ENCODE assay signal across 8 cellular contexts in the genomic region with DNA sequence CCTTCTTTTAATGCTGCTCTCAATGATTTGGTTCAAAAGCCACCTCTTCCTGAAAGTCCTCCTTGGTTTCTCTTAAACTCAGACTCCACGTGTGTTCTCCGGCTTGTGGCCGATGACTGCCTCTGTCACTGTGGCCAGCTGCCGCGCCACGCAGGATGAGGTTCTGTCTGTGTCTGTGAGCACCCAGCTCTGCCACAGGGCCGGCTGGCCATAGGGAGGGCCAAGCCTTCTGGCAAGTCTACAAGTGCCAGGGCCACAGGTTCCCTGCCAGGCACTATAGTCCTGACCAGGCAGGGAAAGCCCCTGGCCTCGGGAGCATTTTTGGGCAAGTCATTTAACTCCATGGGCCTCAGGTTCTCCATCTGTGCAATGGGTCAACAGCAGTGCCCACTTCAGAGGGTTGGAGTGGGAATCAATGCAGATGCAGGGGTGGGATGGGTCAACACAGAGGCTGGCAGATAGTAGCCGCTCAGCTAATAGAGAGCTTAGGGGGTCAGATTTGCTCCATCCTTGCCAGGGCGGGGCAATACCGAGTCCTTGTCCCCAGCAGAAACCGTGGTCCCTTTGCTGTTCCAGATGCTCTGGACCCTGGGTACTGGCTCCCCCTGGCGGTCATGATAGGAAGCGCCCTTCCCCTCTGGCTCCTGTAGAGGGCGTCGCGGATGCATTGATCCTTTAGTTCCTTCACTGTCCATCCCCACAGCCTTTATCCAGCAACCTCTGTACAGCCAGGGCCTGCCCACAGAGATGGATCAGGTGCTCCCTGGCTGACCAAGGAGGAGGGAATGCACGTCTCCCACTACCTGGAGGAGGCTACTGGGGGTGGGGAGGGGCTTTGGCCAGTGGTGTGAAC. TPM values are rescaled to one million over a fixed set of nuclear protein-coding genes. Genes with fewer than 3 reads are reported as not detected.
DNase-seq lines count a peak whose midpoint lies in the region; ATAC-seq and TF ChIP-seq lines count a peak whose summit lies in the region.

No MANE protein-coding gene starts in this region.

- WGBS in ovary, 3 donors: 41 to 46% (median 42%) methylated on average over 18 of the region's 18 CpGs
- 62 to 68% methylated on average over 3 to 11 of the region's 18 CpGs for WGBS in thyroid gland, 2 donors

- TF ChIP-seq EP300 in ovary (IDR thresholded peaks at IDR 0.05): no peak

- intact Hi-C loops in ovary (cut with DNase I) (no loop called here), thyroid gland (cut with DNase I) (loop anchor here (2.0 kb wide), 1 partner anchor 48 kb away; no protein-coding TSS in a partner anchor)

- H3K27ac ChIP-seq in C4-2B: no peak overlapping the region
- no peak overlapping the region for H3K27ac ChIP-seq in SJCRH30
- H3K27ac ChIP-seq in ovary: no peak overlapping the region
- peak overlapping the region in 2 of 3 donors; percentile 58 to 80 for H3K27ac ChIP-seq in thyroid gland

- H3K27me3 ChIP-seq in SJCRH30: peaks cover 10% of the 10 kb centered on the region; the same call in 1 of the 2 replicates
- H3K27me3 ChIP-seq in ovary: no peaks in the 10 kb centered on the region
- no peaks in the 10 kb centered on the region for H3K27me3 ChIP-seq in thyroid gland

- H3K9me3 ChIP-seq in SJCRH30 (replicated peaks) (no peaks in the 10 kb centered on the region), ovary (no peaks in the 10 kb centered on the region), thyroid gland (no peaks in the 10 kb centered on the region)

- no peaks in the 10 kb centered on the region for H3K36me3 ChIP-seq in SJCRH30
- no peaks in the 10 kb centered on the region for H3K36me3 ChIP-seq in ovary
- peaks cover 19 to 33% of the 10 kb centered on the region in 2 donors for H3K36me3 ChIP-seq in thyroid gland

- DNase-seq in M059J (ENCODE audit: low read depth) (peak; percentile 80), SJCRH30 (peak; percentile 78 to 92), germinal center (ENCODE audit: low spot score) (peak; percentile 89), ovary (peak in 4 of 5 donors; percentile 37 to 73 (median 54)), thyroid gland (peak; percentile 71 to 79)
- peak; percentile 94 for DNase-seq in activated effector memory CD4-positive, alpha-beta T cell treated with anti-CD3 and anti-CD28 coated beads, Interleukin-2, amount 50 U/mL, for 16 hours

- no peak for TF ChIP-seq POLR2A in ovary (IDR thresholded peaks at IDR 0.05)
- TF ChIP-seq POLR2A in thyroid gland (IDR thresholded peaks at IDR 0.05): no peak

- H3K4me3 ChIP-seq in SJCRH30: no peak overlapping the region
- H3K4me3 ChIP-seq in ovary: no peak overlapping the region
- H3K4me3 ChIP-seq in thyroid gland (replicated peaks in 1 of 3): no peak overlapping the region

- peak; percentile 99 for TF ChIP-seq CTCF in C4-2B (conservative IDR thresholded peaks at IDR 0.05)
- TF ChIP-seq CTCF in ovary (IDR thresholded peaks at IDR 0.05): peak in 2 of 3 donors; percentile 59 to 71
- TF ChIP-seq CTCF in thyroid gland (IDR thresholded peaks at IDR 0.05): peak; percentile 96 to 100 (median 100)

- peak; percentile 70 for ATAC-seq in GM19463 (IDR thresholded peaks at IDR 0.05; ENCODE audit: unreplicated experiment)

- H3K4me1 ChIP-seq in SJCRH30: no peaks in the 10 kb centered on the region
- H3K4me1 ChIP-seq in ovary (ENCODE audit: insufficient read depth): no peaks in the 10 kb centered on the region
- H3K4me1 ChIP-seq in thyroid gland: peaks cover 0 to 44% of the 10 kb centered on the region in 2 donors

RNA-seq across cellular contexts. Expression of gene ADGRG3, which starts 19.3 kb away (rescaled TPM):
- total RNA-seq in M059J (2014; rRNA removed; shearing (Covaris generic)): not detected in 2 replicates
- not detected in 2 replicates for total RNA-seq in SJCRH30 (2014; rRNA removed; shearing (Covaris generic))
- total RNA-seq in ovary (1 to 10 TPM in 3 of 7 donors, under 1 TPM in 4; 0.40 to 1.7 (median 0.92) TPM), thyroid gland (10 to 100 TPM in 2 of 4 donors, 1 to 10 TPM in 2; 3.8 to 14.2 (median 8.2) TPM)
- polyA plus RNA-seq in ovary: 1 to 10 TPM in 1 of 2 donors, under 1 TPM in 1; 0.88 to 1.2 TPM

RNA-seq across cellular contexts. Expression of gene ADGRG1, which starts 20.4 kb away (rescaled TPM):
- total RNA-seq in M059J (2014; rRNA removed; shearing (Covaris generic)): 16.2 and 20.6 TPM in 2 replicates
- 0.32 and 0.53 TPM in 2 replicates for total RNA-seq in SJCRH30 (2014; rRNA removed; shearing (Covaris generic))
- 10 to 100 TPM in 4 of 7 donors, 1 to 10 TPM in 3; 6.2 to 54.0 (median 20.4) TPM for total RNA-seq in ovary
- 1 to 10 TPM; 6.9 to 9.1 TPM for polyA plus RNA-seq in ovary
- total RNA-seq in thyroid gland: 100 to 1,000 TPM; 120 to 295 (median 239) TPM

RNA-seq across cellular contexts. Expression of gene DRC7, which starts 45.8 kb away (rescaled TPM):
- not detected in 2 replicates for total RNA-seq in M059J (2014; rRNA removed; shearing (Covaris generic))
- not detected in 2 replicates for total RNA-seq in SJCRH30 (2014; rRNA removed; shearing (Covaris generic))
- total RNA-seq in ovary (10 to 100 TPM in 1 of 7 donors, 1 to 10 TPM in 1, under 1 TPM in 3, not detected in 2; 0.36 to 12.5 (median 0.84) TPM), thyroid gland (1 to 10 TPM in 1 of 4 donors, under 1 TPM in 1, not detected in 2; 0.22 to 7.1 TPM)
- under 1 TPM in 1 of 2 donors, not detected in 1; 0.07 TPM for polyA plus RNA-seq in ovary

Comparison
In these comparisons a context has a peak if more than half of its experiments do, and no peak if none do; other contexts are left out.
1. H3K27ac ChIP-seq: peak in thyroid gland (2 of 3); none in C4-2B (single experiment), SJCRH30 (single experiment) and ovary (0 of 2).
2. Peak in every context shown above with its lines, with median percentiles within 50 percentile points of each other: CTCF ChIP-seq and DNase-seq.